In the genomic region with DNA sequence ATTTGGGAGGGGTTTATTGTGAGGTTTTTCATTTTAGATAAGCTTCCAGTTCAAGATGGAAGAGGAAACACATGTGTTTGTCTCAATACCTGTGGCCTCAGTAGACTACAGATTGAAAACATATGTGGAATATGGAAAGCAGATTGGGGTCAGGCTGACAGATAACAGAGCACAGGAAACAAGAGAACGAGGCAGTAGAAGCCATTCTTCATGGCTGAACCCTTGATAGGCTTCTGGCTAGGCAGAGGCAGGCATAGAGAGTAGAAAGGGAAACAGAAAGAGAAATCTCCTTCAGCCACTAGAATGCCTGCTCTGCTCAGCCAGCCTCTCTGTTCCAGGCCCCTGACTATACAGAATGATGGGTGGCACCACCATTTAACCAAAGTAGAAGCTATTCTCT, we compare ENCODE assay signal across 16 cellular contexts.
DNase-seq lines count a peak whose midpoint lies in the region; ATAC-seq and TF ChIP-seq lines count a peak whose summit lies in the region.
"Had no signal": no experiment of that assay in that cellular context is flagged by ENCODE, and none has a peak within 500 bp of the region (broad histone marks: within the 10 kb centered on the region; RNA-seq: fewer than 3 reads in every experiment).

No MANE protein-coding gene starts in this region.

- DNase-seq in WTC11 (ENCODE audit: low spot score) (no peak), NCI-H2081 (lab: John Stamatoyannopoulos, UW) (no peak), NCI-H2227 (lab: John Stamatoyannopoulos, UW; ENCODE audit: unreplicated experiment) (no peak)
- DNase-seq in activated CD4-positive, alpha-beta memory T cell treated with anti-CD3 and anti-CD28 coated beads, Interleukin-2, amount 10 ng/mL, durations not matched to agents 7 days and 5 days = no peak
- DNase-seq: activated CD4-positive, alpha-beta T cell treated with anti-CD3 and anti-CD28 coated beads, Interleukin-2, amount 50 U/mL, for 1 hour; activated naive CD4-positive, alpha-beta T cell treated with anti-CD3 and anti-CD28 coated beads, Interleukin-2, amount 10 ng/mL, durations not matched to agents 7 days and 5 days; foreskin keratinocyte; left cardiac atrium; MV-4-11; stimulated activated CD4-positive, alpha-beta T cell treated with anti-CD3 and anti-CD28 coated beads, Interleukin-15, amount 100 ng/mL, for 24 hours; stimulated activated naive B cell treated with anti-CD40 and anti-IgM and Interleukin-4, amounts not matched to agents 10 μg/mL and 1 μg/mL and 100 μg/mL, for 72 hours had no signal

- TF ChIP-seq CTCF in WTC11 (IDR thresholded peaks at IDR 0.05) = no peak

- H3K27ac Mint-ChIP-seq in WTC11 = no peak overlapping the region
- H3K27ac Mint-ChIP-seq in activated CD4-positive, alpha-beta memory T cell treated with anti-CD3 and anti-CD28 coated beads, Interleukin-2, amount 10 ng/mL, durations not matched to agents 7 days and 5 days = no peak overlapping the region
- H3K27ac Mint-ChIP-seq: activated naive CD4-positive, alpha-beta T cell treated with anti-CD3 and anti-CD28 coated beads, Interleukin-2, amount 10 ng/mL, durations not matched to agents 7 days and 5 days; B cell; stimulated activated naive B cell treated with anti-CD40 and anti-IgM and Interleukin-4, amounts not matched to agents 10 μg/mL and 1 μg/mL and 100 μg/mL, for 72 hours had no signal

- no peaks in the 10 kb centered on the region for H3K27me3 Mint-ChIP-seq in WTC11 (ENCODE audit: low read depth)
- no peaks in the 10 kb centered on the region for H3K27me3 Mint-ChIP-seq in activated CD4-positive, alpha-beta memory T cell treated with anti-CD3 and anti-CD28 coated beads, Interleukin-2, amount 10 ng/mL, durations not matched to agents 7 days and 5 days
- H3K27me3 Mint-ChIP-seq: activated naive CD4-positive, alpha-beta T cell treated with anti-CD3 and anti-CD28 coated beads, Interleukin-2, amount 10 ng/mL, durations not matched to agents 7 days and 5 days; B cell; stimulated activated naive B cell treated with anti-CD40 and anti-IgM and Interleukin-4, amounts not matched to agents 10 μg/mL and 1 μg/mL and 100 μg/mL, for 72 hours had no signal

- H3K4me3 Mint-ChIP-seq in WTC11 = no peak overlapping the region
- no peak overlapping the region for H3K4me3 Mint-ChIP-seq in activated CD4-positive, alpha-beta memory T cell treated with anti-CD3 and anti-CD28 coated beads, Interleukin-2, amount 10 ng/mL, durations not matched to agents 7 days and 5 days
- H3K4me3 Mint-ChIP-seq: activated naive CD4-positive, alpha-beta T cell treated with anti-CD3 and anti-CD28 coated beads, Interleukin-2, amount 10 ng/mL, durations not matched to agents 7 days and 5 days; B cell; stimulated activated naive B cell treated with anti-CD40 and anti-IgM and Interleukin-4, amounts not matched to agents 10 μg/mL and 1 μg/mL and 100 μg/mL, for 72 hours had no signal

- peaks cover 14% of the 10 kb centered on the region for H3K9me3 Mint-ChIP-seq in WTC11
- H3K9me3 Mint-ChIP-seq in activated CD4-positive, alpha-beta memory T cell treated with anti-CD3 and anti-CD28 coated beads, Interleukin-2, amount 10 ng/mL, durations not matched to agents 7 days and 5 days = peaks cover 6% of the 10 kb centered on the region

- CTCF ChIA-PET in WTC11 (lab: Charles Lee) = no interaction called here
- CTCF ChIA-PET in activated CD4-positive, alpha-beta memory T cell treated with anti-CD3 and anti-CD28 coated beads, Interleukin-2, amount 10 ng/mL, durations not matched to agents 7 days and 5 days (lab: Charles Lee) = no interaction called here

- ATAC-seq in GM18508 (IDR thresholded peaks at IDR 0.05; ENCODE audit: insufficient read depth, unreplicated experiment) (peak; percentile 89), GM19468 (IDR thresholded peaks at IDR 0.05; ENCODE audit: extremely low read depth, unreplicated experiment) (peak; percentile 87), HG02938 (IDR thresholded peaks at IDR 0.05; ENCODE audit: unreplicated experiment) (peak; percentile 96), HG03571 (IDR thresholded peaks at IDR 0.05; ENCODE audit: unreplicated experiment) (peak; percentile 74), WTC11 (no peak)
- ATAC-seq: foreskin keratinocyte; left cardiac atrium; stimulated activated naive B cell treated with anti-CD40 and anti-IgM and Interleukin-4, amounts not matched to agents 10 μg/mL and 1 μg/mL and 100 μg/mL, for 72 hours had no signal

- peaks cover 8% of the 10 kb centered on the region for H3K4me1 Mint-ChIP-seq in WTC11
- no peaks in the 10 kb centered on the region for H3K4me1 Mint-ChIP-seq in activated CD4-positive, alpha-beta memory T cell treated with anti-CD3 and anti-CD28 coated beads, Interleukin-2, amount 10 ng/mL, durations not matched to agents 7 days and 5 days
- H3K4me1 Mint-ChIP-seq: activated naive CD4-positive, alpha-beta T cell treated with anti-CD3 and anti-CD28 coated beads, Interleukin-2, amount 10 ng/mL, durations not matched to agents 7 days and 5 days; B cell; stimulated activated naive B cell treated with anti-CD40 and anti-IgM and Interleukin-4, amounts not matched to agents 10 μg/mL and 1 μg/mL and 100 μg/mL, for 72 hours had no signal

- H3K36me3 Mint-ChIP-seq in WTC11 = peaks cover 6% of the 10 kb centered on the region; the same call in 1 of the 2 replicates
- H3K36me3 Mint-ChIP-seq in activated CD4-positive, alpha-beta memory T cell treated with anti-CD3 and anti-CD28 coated beads, Interleukin-2, amount 10 ng/mL, durations not matched to agents 7 days and 5 days (ENCODE audit: low read depth) = no peaks in the 10 kb centered on the region
- H3K36me3 Mint-ChIP-seq: activated naive CD4-positive, alpha-beta T cell treated with anti-CD3 and anti-CD28 coated beads, Interleukin-2, amount 10 ng/mL, durations not matched to agents 7 days and 5 days; stimulated activated naive B cell treated with anti-CD40 and anti-IgM and Interleukin-4, amounts not matched to agents 10 μg/mL and 1 μg/mL and 100 μg/mL, for 72 hours had no signal

- POLR2A ChIA-PET in WTC11 (lab: Charles Lee) = no interaction called here
- POLR2A ChIA-PET in activated CD4-positive, alpha-beta memory T cell treated with anti-CD3 and anti-CD28 coated beads, Interleukin-2, amount 10 ng/mL, durations not matched to agents 7 days and 5 days (lab: Charles Lee) = no interaction called here

TF ChIP-seq in WTC11, 78 proteins besides CTCF, POLR2A, EP300 and RAD21:
- TF ChIP-seq ZNF121 (CRISPR knock-in tag; IDR thresholded peaks at IDR 0.05) (no peak), GRHL2 (CRISPR knock-in tag; IDR thresholded peaks at IDR 0.05; ENCODE audit: insufficient replicate concordance, severe bottlenecking) (no peak), ETV6 (CRISPR knock-in tag; IDR thresholded peaks at IDR 0.05) (no peak), E2F1 (CRISPR knock-in tag; IDR thresholded peaks at IDR 0.05) (no peak)
- TF ChIP-seq, protein P1, sequence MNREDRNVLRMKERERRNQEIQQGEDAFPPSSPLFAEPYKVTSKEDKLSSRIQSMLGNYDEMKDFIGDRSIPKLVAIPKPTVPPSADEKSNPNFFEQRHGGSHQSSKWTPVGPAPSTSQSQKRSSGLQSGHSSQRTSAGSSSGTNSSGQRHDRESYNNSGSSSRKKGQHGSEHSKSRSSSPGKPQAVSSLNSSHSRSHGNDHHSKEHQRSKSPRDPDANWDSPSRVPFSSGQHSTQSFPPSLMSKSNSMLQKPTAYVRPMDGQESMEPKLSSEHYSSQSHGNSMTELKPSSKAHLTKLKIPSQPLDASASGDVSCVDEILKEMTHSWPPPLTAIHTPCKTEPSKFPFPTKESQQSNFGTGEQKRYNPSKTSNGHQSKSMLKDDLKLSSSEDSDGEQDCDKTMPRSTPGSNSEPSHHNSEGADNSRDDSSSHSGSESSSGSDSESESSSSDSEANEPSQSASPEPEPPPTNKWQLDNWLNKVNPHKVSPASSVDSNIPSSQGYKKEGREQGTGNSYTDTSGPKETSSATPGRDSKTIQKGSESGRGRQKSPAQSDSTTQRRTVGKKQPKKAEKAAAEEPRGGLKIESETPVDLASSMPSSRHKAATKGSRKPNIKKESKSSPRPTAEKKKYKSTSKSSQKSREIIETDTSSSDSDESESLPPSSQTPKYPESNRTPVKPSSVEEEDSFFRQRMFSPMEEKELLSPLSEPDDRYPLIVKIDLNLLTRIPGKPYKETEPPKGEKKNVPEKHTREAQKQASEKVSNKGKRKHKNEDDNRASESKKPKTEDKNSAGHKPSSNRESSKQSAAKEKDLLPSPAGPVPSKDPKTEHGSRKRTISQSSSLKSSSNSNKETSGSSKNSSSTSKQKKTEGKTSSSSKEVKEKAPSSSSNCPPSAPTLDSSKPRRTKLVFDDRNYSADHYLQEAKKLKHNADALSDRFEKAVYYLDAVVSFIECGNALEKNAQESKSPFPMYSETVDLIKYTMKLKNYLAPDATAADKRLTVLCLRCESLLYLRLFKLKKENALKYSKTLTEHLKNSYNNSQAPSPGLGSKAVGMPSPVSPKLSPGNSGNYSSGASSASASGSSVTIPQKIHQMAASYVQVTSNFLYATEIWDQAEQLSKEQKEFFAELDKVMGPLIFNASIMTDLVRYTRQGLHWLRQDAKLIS (CRISPR knock-in tag; IDR thresholded peaks at IDR 0.05; ENCODE audit: borderline replicate concordance) = no peak
TF ChIP-seq in WTC11: peak in this region for 0.
